Comparison of ENCODE assay signal across 9 cellular contexts in the genomic region with DNA sequence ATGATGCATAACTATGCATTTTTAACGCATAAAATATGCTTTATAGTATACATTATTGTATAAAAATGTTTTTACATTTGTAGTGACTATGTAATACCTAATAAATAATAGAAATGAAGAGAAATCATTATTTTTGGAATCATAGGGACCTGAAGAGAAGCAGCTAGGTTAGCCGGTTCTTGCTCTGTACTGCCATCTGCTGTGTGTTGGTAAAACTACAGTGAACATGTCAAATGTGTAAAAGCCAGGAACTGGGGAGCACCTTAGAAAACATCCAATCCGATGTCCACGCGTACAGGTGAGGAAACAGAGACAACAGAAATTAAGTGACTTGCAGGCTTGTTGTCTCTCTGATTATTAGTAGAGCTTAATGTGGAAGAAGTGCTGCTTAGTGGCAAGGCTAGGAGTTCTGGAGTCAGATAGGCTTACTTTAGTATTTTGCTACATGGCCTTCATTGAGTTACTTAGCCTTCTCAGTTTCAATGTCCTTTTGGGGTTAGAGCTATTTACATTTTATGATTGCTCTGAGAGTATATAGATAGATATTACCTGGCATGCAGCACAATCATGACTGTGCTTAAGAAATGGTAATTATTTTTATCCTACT.
DNase-seq lines count a peak whose midpoint lies in the region; ATAC-seq, FAIRE-seq and TF ChIP-seq lines count a peak whose summit lies in the region.
"Had no signal": no experiment of that assay in that cellular context is flagged by ENCODE, and none has a peak within 500 bp of the region (broad histone marks: within the 10 kb centered on the region; RNA-seq: fewer than 3 reads in every experiment).

No MANE protein-coding gene starts in this region.

- intact Hi-C loops in head of caudate nucleus (cut with DNase I) = no loop called here

- no peaks in the 10 kb centered on the region for H3K9me3 ChIP-seq in small intestine (ENCODE audit: control insufficient read depth, low read depth)
- H3K9me3 ChIP-seq: ovary had no signal

- H3K27me3 ChIP-seq in BJ (ENCODE audit: control insufficient read depth, insufficient read depth, low read length) (no peaks in the 10 kb centered on the region), small intestine (ENCODE audit: control insufficient read depth in 2 of 2, insufficient read depth in 2 of 2, low read length in 2 of 2) (no peaks in the 10 kb centered on the region)
- H3K27me3 ChIP-seq: ovary had no signal

- H3K36me3 ChIP-seq in BJ (ENCODE audit: control insufficient read depth, insufficient read depth, low read length) (no peaks in the 10 kb centered on the region), small intestine (ENCODE audit: control insufficient read depth in 2 of 2, insufficient read depth in 2 of 2, low read length in 2 of 2) (no peaks in the 10 kb centered on the region)
- H3K36me3 ChIP-seq: ovary had no signal

- 5 to 14% (median 12%) methylated on average over 5 of the region's 5 CpGs for WGBS in small intestine, 3 donors

- TF ChIP-seq CTCF in BJ (IDR thresholded peaks at IDR 0.05; ENCODE audit: insufficient read depth, low read depth, low read length) = peak; percentile 78

- H3K4me1 ChIP-seq in small intestine (ENCODE audit: control insufficient read depth in 2 of 2, insufficient read depth in 1 of 2, low read depth in 1 of 2, low read length in 1 of 2) = no peaks in the 10 kb centered on the region

- peak; percentile 90 for ATAC-seq in HG03159 (IDR thresholded peaks at IDR 0.05; ENCODE audit: unreplicated experiment)
- ATAC-seq in HG03095 (IDR thresholded peaks at IDR 0.05; ENCODE audit: unreplicated experiment) = no peak

- POLR2A ChIA-PET in BJ (lab: Charles Lee) = no interaction called here

- peak; percentile 71 for FAIRE-seq in GM18507 (lab: Jason Lieb, UNC)
- no peak for FAIRE-seq in small intestine (lab: Jason Lieb, UNC)

- CTCF ChIA-PET in BJ (lab: Yijun Ruan, JAX) = interaction anchor here (0.5 to 1.3 kb wide), 7 partner anchors 11 to 378 kb away, joined by 3 to 5 read pairs (median 4); no protein-coding TSS in a partner anchor

- H3K4me3 ChIP-seq in BJ (ENCODE audit: low read depth, low read length) (no peak overlapping the region), small intestine (ENCODE audit: low read depth in 1 of 2, low read length in 2 of 2) (no peak overlapping the region)
- H3K4me3 ChIP-seq: ovary had no signal

- H3K27ac ChIP-seq in small intestine (ENCODE audit: low read depth in 1 of 2, low read length in 1 of 2) = no peak overlapping the region
- H3K27ac ChIP-seq: ovary had no signal

- DNase-seq in BJ (ENCODE audit: low read depth) (no peak), GM18507 (ENCODE audit: extremely low spot score, insufficient read length, low read depth) (no peak), NCI-H446 treated with DMSO at 0.1 percent for 48 hours (lab: John Stamatoyannopoulos, UW) (peak; percentile 15), head of caudate nucleus (peak in 34 of 42 donors; percentile 12 to 84 (median 54)), small intestine (peak; percentile 64)
- peak; percentile 20 to 28 for DNase-seq in activated T-cell treated with anti-CD3 and anti-CD28 coated beads, Interleukin-2, amount 50 U/mL, for 48 hours

Comparison
In these comparisons a context has a peak if more than half of its experiments do, and no peak if none do; other contexts are left out.
1. DNase-seq: peak in NCI-H446 treated with DMSO at 0.1 percent for 48 hours (single experiment), activated T-cell treated with anti-CD3 and anti-CD28 coated beads, Interleukin-2, amount 50 U/mL, for 48 hours (2 of 2), head of caudate nucleus (34 of 42) and small intestine (single experiment); none in BJ (single experiment) and GM18507 (single experiment).